In genomic region chr16:32646780-32647179, GRCh38 we compare ENCODE assay signal across 18 cellular contexts. TPM values are rescaled to one million over a fixed set of nuclear protein-coding genes. Genes with fewer than 3 reads are reported as not detected.
"Had no signal": no experiment of that assay in that cellular context is flagged by ENCODE, and none has a peak within 500 bp of the region (broad histone marks: within the 10 kb centered on the region; RNA-seq: fewer than 3 reads in every experiment).

No MANE protein-coding gene starts in this region.

RNA-seq across cellular contexts. Expression of gene TP53TG3, which starts 29.2 kb away (rescaled TPM):
- total RNA-seq: activated CD4-positive, alpha-beta memory T cell treated with anti-CD3 and anti-CD28 coated beads, Interleukin-2, amount 10 ng/mL, durations not matched to agents 7 days and 5 days; activated CD8-positive, alpha-beta memory T cell treated with anti-CD3 and anti-CD28 coated beads, Interleukin-2, amount 10 ng/mL, durations not matched to agents 7 days and 5 days; activated CD8-positive, alpha-beta T cell treated with anti-CD3 and anti-CD28 coated beads, Interleukin-2, amount 10 ng/mL, durations not matched to agents 7 days and 5 days; activated naive CD4-positive, alpha-beta T cell treated with anti-CD3 and anti-CD28 coated beads for 36 hours; activated naive CD4-positive, alpha-beta T cell treated with anti-CD3 and anti-CD28 coated beads, Interleukin-2, amount 50 U/mL, for 72 hours; activated naive CD8-positive, alpha-beta T cell treated with anti-CD3 and anti-CD28 coated beads for 36 hours; activated T-helper 1 cell treated with anti-CD3 and anti-CD28 coated beads, Interleukin-12 subunit alpha, Interleukin-12 subunit beta, Interleukin-2, Interleukin-4 antibody, amounts not matched to agents 30 ng/mL and 10 ng/mL and 1 ng/mL, durations not matched to agents 14 hours and 24 hours and 36 hours; activated T-helper 17 cell treated with anti-CD3 and anti-CD28 coated beads, Interleukin-2, amount 50 U/mL, for 72 hours; aorta; astrocyte; body of pancreas; cardiac septum; T-cell; T-helper 1 cell treated with Interleukin-12 subunit alpha and Interleukin-12 subunit beta and Interleukin-4 antibody, amounts not matched to agents 30 ng/mL and 1 ng/mL, for 36 hours; T-helper 17 cell; T-helper 2 cell treated with Interferon-gamma antibody and Interleukin-4, amounts not matched to agents 100 ng/mL and 5 ng/mL, for 36 hours; WTC11 had no signal
- polyA plus RNA-seq: adrenal gland had no signal
